In genomic region chr7:39567294-39567693, GRCh38 we compare ENCODE assay signal across 9 cellular contexts. TPM values are rescaled to one million over a fixed set of nuclear protein-coding genes. Genes with fewer than 3 reads are reported as not detected.
A peak's percentile ranks its signal among the peaks of the same experiment; 100 is the strongest.
DNase-seq lines count a peak whose midpoint lies in the region; ATAC-seq and TF ChIP-seq lines count a peak whose summit lies in the region.
"Had no signal": no experiment of that assay in that cellular context is flagged by ENCODE, and none has a peak within 500 bp of the region (broad histone marks: within the 10 kb centered on the region; RNA-seq: fewer than 3 reads in every experiment).

No MANE protein-coding gene starts in this region.

- no peaks in the 10 kb centered on the region for H3K36me3 Mint-ChIP-seq in activated naive CD4-positive, alpha-beta T cell treated with anti-CD3 and anti-CD28 coated beads, Interleukin-2, amount 50 U/mL, for 24 hours
- H3K36me3 Mint-ChIP-seq in activated naive CD8-positive, alpha-beta T cell: no peaks in the 10 kb centered on the region
- peaks cover 18% of the 10 kb centered on the region for H3K36me3 Mint-ChIP-seq in type B pancreatic cell

- no peaks in the 10 kb centered on the region for H3K36me3 ChIP-seq in kidney epithelial cell (ENCODE audit: control insufficient read depth, insufficient read depth, low read length)
- H3K36me3 ChIP-seq: prostate gland had no signal

- no peak for ATAC-seq in HG02938 (IDR thresholded peaks at IDR 0.05; ENCODE audit: unreplicated experiment)

- no peak for TF ChIP-seq CTCF in kidney epithelial cell (IDR thresholded peaks at IDR 0.05; ENCODE audit: insufficient read depth, low read length, poor library complexity, severe bottlenecking)
- TF ChIP-seq CTCF in type B pancreatic cell (conservative IDR thresholded peaks at IDR 0.05): no peak

- no peaks in the 10 kb centered on the region for H3K9me3 Mint-ChIP-seq in activated naive CD4-positive, alpha-beta T cell treated with anti-CD3 and anti-CD28 coated beads, Interleukin-2, amount 50 U/mL, for 24 hours
- H3K9me3 Mint-ChIP-seq in activated naive CD8-positive, alpha-beta T cell (ENCODE audit: low read depth): no peaks in the 10 kb centered on the region
- no peaks in the 10 kb centered on the region for H3K9me3 Mint-ChIP-seq in type B pancreatic cell

- H3K4me1 Mint-ChIP-seq in activated naive CD4-positive, alpha-beta T cell treated with anti-CD3 and anti-CD28 coated beads, Interleukin-2, amount 50 U/mL, for 24 hours: peaks cover 47% of the 10 kb centered on the region
- peaks cover 37% of the 10 kb centered on the region for H3K4me1 Mint-ChIP-seq in activated naive CD8-positive, alpha-beta T cell (ENCODE audit: low read depth)
- H3K4me1 Mint-ChIP-seq in type B pancreatic cell (ENCODE audit: unreplicated experiment): peaks cover 8% of the 10 kb centered on the region

- H3K27me3 ChIP-seq in kidney epithelial cell (ENCODE audit: control insufficient read depth, insufficient read depth, low read length): no peaks in the 10 kb centered on the region

- peak overlapping the region; percentile 90 for H3K4me3 ChIP-seq in kidney epithelial cell (ENCODE audit: low read depth, low read length)

- no peak for DNase-seq in activated naive CD4-positive, alpha-beta T cell treated with Interleukin-2 at 50 U/mL for 16 hours
- DNase-seq in kidney epithelial cell (ENCODE audit: low read depth) (no peak), type B pancreatic cell (ENCODE audit: extremely low spot score, unreplicated experiment) (no peak), dermis blood vessel endothelial cell (no peak), DMS79 (lab: John Stamatoyannopoulos, UW) (no peak)

- H3K4me3 Mint-ChIP-seq in activated naive CD4-positive, alpha-beta T cell treated with anti-CD3 and anti-CD28 coated beads, Interleukin-2, amount 50 U/mL, for 24 hours: peak overlapping the region; percentile 99
- H3K4me3 Mint-ChIP-seq in activated naive CD8-positive, alpha-beta T cell: peak overlapping the region; percentile 100
- H3K4me3 Mint-ChIP-seq in type B pancreatic cell: peak overlapping the region; percentile 97

- H3K27me3 Mint-ChIP-seq in activated naive CD4-positive, alpha-beta T cell treated with anti-CD3 and anti-CD28 coated beads, Interleukin-2, amount 50 U/mL, for 24 hours: no peaks in the 10 kb centered on the region
- H3K27me3 Mint-ChIP-seq in activated naive CD8-positive, alpha-beta T cell: no peaks in the 10 kb centered on the region
- no peaks in the 10 kb centered on the region for H3K27me3 Mint-ChIP-seq in type B pancreatic cell

- H3K27ac Mint-ChIP-seq in activated naive CD4-positive, alpha-beta T cell treated with anti-CD3 and anti-CD28 coated beads, Interleukin-2, amount 50 U/mL, for 24 hours: peak overlapping the region; percentile 53
- H3K27ac Mint-ChIP-seq in activated naive CD8-positive, alpha-beta T cell: peak overlapping the region; percentile 99
- H3K27ac Mint-ChIP-seq in type B pancreatic cell: no peak overlapping the region

RNA-seq across cellular contexts. Expression of gene YAE1, which starts 1.1 kb away (rescaled TPM):
- total RNA-seq in kidney epithelial cell (16.8 and 18.1 TPM in 2 replicates), type B pancreatic cell (ENCODE audit: low replicate concordance) (24.2 and 37.2 TPM in 2 replicates), dermis blood vessel endothelial cell (16.2 and 22.3 TPM in 2 replicates)

RNA-seq across cellular contexts. Expression of gene RALA, which starts 56.1 kb away (rescaled TPM):
- 72.8 and 79.2 TPM in 2 replicates for total RNA-seq in kidney epithelial cell
- total RNA-seq in type B pancreatic cell (ENCODE audit: low replicate concordance): 42.6 and 44.1 TPM in 2 replicates
- 36.9 and 49.4 TPM in 2 replicates for total RNA-seq in dermis blood vessel endothelial cell
